ENCODE assay signal across 8 cellular contexts in genomic region chr12:14802961-14803829, GRCh38. TPM values are rescaled to one million over a fixed set of nuclear protein-coding genes. Genes with fewer than 3 reads are reported as not detected.
DNase-seq lines count a peak whose midpoint lies in the region; ATAC-seq, FAIRE-seq and TF ChIP-seq lines count a peak whose summit lies in the region.

Gene C12orf60, plus strand, starts transcription at chr12:14803670. Its CDS starts 19,266 bp downstream, at chr12:14822936.
Gene WBP11, minus strand, starts transcription at chr12:14803478. Its CDS starts 2,095 bp downstream, at chr12:14801383.

- DNase-seq in BJ (ENCODE audit: low read depth), result peak; percentile 99
- peak; percentile 81 for DNase-seq in GM19239 (ENCODE audit: insufficient read length, low spot score)
- DNase-seq in NCI-H510A (lab: John Stamatoyannopoulos, UW), result peak; percentile 97
- peak; percentile 70 to 74 for DNase-seq in activated CD4-positive, alpha-beta T cell treated with anti-CD3 and anti-CD28 coated beads for 24 hours (ENCODE audit: low read depth in 2 of 2)
- peak; percentile 98 for DNase-seq in kidney epithelial cell (ENCODE audit: low read depth)
- DNase-seq in stimulated activated CD4-positive, alpha-beta T cell treated with anti-CD3 and anti-CD28 coated beads, Interleukin-15, amount 100 ng/mL, for 24 hours, result peak; percentile 90

- peak; percentile 100 for ATAC-seq in HG03439 (IDR thresholded peaks at IDR 0.05; ENCODE audit: unreplicated experiment)

- H3K36me3 ChIP-seq in BJ (ENCODE audit: control insufficient read depth, insufficient read depth, low read length) (peaks cover 4% of the 10 kb centered on the region; the same call in 1 of the 2 replicates), kidney epithelial cell (ENCODE audit: control insufficient read depth, insufficient read depth, low read length) (no peaks in the 10 kb centered on the region)

- H3K27me3 ChIP-seq in BJ (ENCODE audit: control insufficient read depth, insufficient read depth, low read length) (no peaks in the 10 kb centered on the region), kidney epithelial cell (ENCODE audit: control insufficient read depth, insufficient read depth, low read length) (no peaks in the 10 kb centered on the region)

- H3K27ac ChIP-seq in cingulate gyrus (ENCODE audit: low read depth, low read length), result peak within 1 kb of the TSS; percentile 78

- no peak for TF ChIP-seq CTCF in BJ (IDR thresholded peaks at IDR 0.05; ENCODE audit: insufficient read depth, low read depth, low read length)
- TF ChIP-seq CTCF in kidney epithelial cell (IDR thresholded peaks at IDR 0.05; ENCODE audit: insufficient read depth, low read length, poor library complexity, severe bottlenecking), result no peak

- POLR2A ChIA-PET in BJ (lab: Charles Lee), result interaction anchor here (0.5 to 1.8 kb wide), 7 partner anchors 11 to 192 kb away, joined by 3 to 10 read pairs (median 3); a partner anchor contains a TSS

- H3K4me3 ChIP-seq in BJ (ENCODE audit: low read depth, low read length), result peak within 1 kb of the TSS; percentile 100
- peak within 1 kb of the TSS; percentile 99 for H3K4me3 ChIP-seq in kidney epithelial cell (ENCODE audit: low read depth, low read length)

- peak; percentile 99 for FAIRE-seq in GM19239 (lab: Jason Lieb, UNC)

- CTCF ChIA-PET in BJ (lab: Yijun Ruan, JAX), result interaction anchor here (0.9 to 2.6 kb wide), 5 partner anchors 8 to 33 kb away, joined by 3 to 15 read pairs (median 4); a partner anchor contains a TSS

RNA-seq across cellular contexts. Expression of gene C12orf60, which starts in this region (rescaled TPM):
- polyA plus RNA-seq in BJ (2011; rRNA removed), result 0.71 and 1.3 TPM in 2 replicates
- polyA minus RNA-seq in BJ (2011; rRNA and poly(A)+ RNA removed), result 0.62 TPM in 1 of 2 replicates, not detected in the other
- 4.7 and 4.9 TPM in 2 replicates for total RNA-seq in kidney epithelial cell

RNA-seq across cellular contexts. Expression of gene WBP11, which starts in this region (rescaled TPM):
- polyA plus RNA-seq in BJ (2011; rRNA removed), result 12.3 and 12.8 TPM in 2 replicates
- polyA minus RNA-seq in BJ (2011; rRNA and poly(A)+ RNA removed), result 4.4 and 8.5 TPM in 2 replicates
- total RNA-seq in kidney epithelial cell, result 21.7 and 31.4 TPM in 2 replicates

Comparison
In these comparisons a context has a peak if more than half of its experiments do, and no peak if none do; other contexts are left out.
1. Peak in every context shown above with its lines: DNase-seq, ATAC-seq, H3K4me3 ChIP-seq and H3K27ac ChIP-seq.